Comparison of ENCODE assay signal across 34 cellular contexts in genomic region chr16:27506771-27507170, GRCh38.
"Had no signal": no experiment of that assay in that cellular context is flagged by ENCODE, and none has a peak within 500 bp of the region (broad histone marks: within the 10 kb centered on the region; RNA-seq: fewer than 3 reads in every experiment).

No MANE protein-coding gene starts in this region.

- H3K9me3 ChIP-seq: adrenal gland, body of pancreas, breast epithelium had no signal

- H3K4me1 ChIP-seq: adrenal gland, body of pancreas, breast epithelium had no signal

- DNase-seq: activated B cell treated with CpG ODN at 0.5 μM for 24 hours; activated CD4-positive, alpha-beta memory T cell treated with anti-CD3 and anti-CD28 coated beads for 36 hours; activated CD4-positive, alpha-beta T cell treated with anti-CD3 and anti-CD28 coated beads for 4 hours; activated CD4-positive, alpha-beta T cell treated with anti-CD3 and anti-CD28 coated beads, Interleukin-2, amount 10 ng/mL, durations not matched to agents 24 days and 14 days; activated CD4-positive, alpha-beta T cell treated with anti-CD3 and anti-CD28 coated beads, Interleukin-2, amount 50 U/mL, for 1 hour; activated CD4-positive, alpha-beta T cell treated with anti-CD3 and anti-CD28 coated beads, Interleukin-2, amount 50 U/mL, for 4 hours; activated CD4-positive, CD25-positive, alpha-beta regulatory T cell treated with anti-CD3 and anti-CD28 coated beads, Interleukin-2, amount 50 U/mL, for 72 hours; activated CD8-positive, alpha-beta memory T cell treated with anti-CD3 and anti-CD28 coated beads, Interleukin-2, amount 50 U/mL, for 4 hours; activated CD8-positive, alpha-beta T cell treated with anti-CD3 and anti-CD28 coated beads for 36 hours; activated effector memory CD4-positive, alpha-beta T cell treated with anti-CD3 and anti-CD28 coated beads, Interleukin-2, amount 50 U/mL, for 16 hours; activated gamma-delta T cell treated with Interleukin-2 at 50 U/mL for 16 hours; activated naive CD4-positive, alpha-beta T cell; activated naive CD4-positive, alpha-beta T cell treated with anti-CD3 and anti-CD28 coated beads for 36 hours; activated naive CD4-positive, alpha-beta T cell treated with anti-CD3 and anti-CD28 coated beads, Interleukin-2, amount 50 U/mL, for 16 hours; activated naive CD8-positive, alpha-beta T cell treated with anti-CD3 and anti-CD28 coated beads for 36 hours; activated T-cell treated with anti-CD3 and anti-CD28 coated beads for 4 hours; activated T-cell treated with anti-CD3 and anti-CD28 coated beads, Interleukin-2, amount 50 U/mL, for 1 hour; activated T-cell treated with anti-CD3 and anti-CD28 coated beads, Interleukin-2, amount 50 U/mL, for 4 hours; activated T-cell treated with anti-CD3 and anti-CD28 coated beads, Interleukin-2, amount 50 U/mL, for 72 hours; adrenal gland; amniotic stem cell; aorta; body of pancreas; brain microvascular endothelial cell; central memory CD4-positive, alpha-beta T cell; T-cell; T-helper 2 cell; T-helper 9 cell had no signal

- H3K27ac Mint-ChIP-seq: activated B cell treated with CpG ODN at 0.5 μM for 24 hours; activated CD4-positive, alpha-beta memory T cell treated with anti-CD3 and anti-CD28 coated beads for 36 hours; activated CD4-positive, alpha-beta T cell treated with anti-CD3 and anti-CD28 coated beads, Interleukin-2, amount 10 ng/mL, durations not matched to agents 24 days and 14 days; activated CD8-positive, alpha-beta T cell treated with anti-CD3 and anti-CD28 coated beads for 36 hours; activated naive CD4-positive, alpha-beta T cell treated with anti-CD3 and anti-CD28 coated beads for 36 hours; activated naive CD8-positive, alpha-beta T cell treated with anti-CD3 and anti-CD28 coated beads for 36 hours; activated T-cell treated with anti-CD3 and anti-CD28 coated beads, Interleukin-2, amount 50 U/mL, for 72 hours; activated T-helper 1 cell treated with anti-CD3 and anti-CD28 coated beads, Interleukin-12 subunit alpha, Interleukin-12 subunit beta, Interleukin-2, Interleukin-4 antibody, amounts not matched to agents 30 ng/mL and 10 ng/mL and 1 ng/mL, durations not matched to agents 14 hours and 24 hours and 36 hours; activated T-helper 17 cell treated with anti-CD3 and anti-CD28 coated beads, Interleukin-2, amount 50 U/mL, for 72 hours; T-cell; T-helper 2 cell treated with Interferon-gamma antibody and Interleukin-4, amounts not matched to agents 5 μg/mL and 100 μg/mL, for 36 hours had no signal

- H3K27me3 Mint-ChIP-seq: activated B cell treated with CpG ODN at 0.5 μM for 24 hours; activated CD4-positive, alpha-beta memory T cell treated with anti-CD3 and anti-CD28 coated beads for 36 hours; activated CD4-positive, alpha-beta T cell treated with anti-CD3 and anti-CD28 coated beads, Interleukin-2, amount 10 ng/mL, durations not matched to agents 24 days and 14 days; activated CD8-positive, alpha-beta T cell treated with anti-CD3 and anti-CD28 coated beads for 36 hours; activated naive CD8-positive, alpha-beta T cell treated with anti-CD3 and anti-CD28 coated beads for 36 hours; activated T-helper 17 cell treated with anti-CD3 and anti-CD28 coated beads, Interleukin-2, amount 50 U/mL, for 72 hours; T-cell had no signal

- H3K4me1 Mint-ChIP-seq: activated B cell treated with CpG ODN at 0.5 μM for 24 hours; activated CD4-positive, alpha-beta T cell treated with anti-CD3 and anti-CD28 coated beads, Interleukin-2, amount 10 ng/mL, durations not matched to agents 24 days and 14 days; activated naive CD8-positive, alpha-beta T cell treated with anti-CD3 and anti-CD28 coated beads for 36 hours; activated T-helper 17 cell treated with anti-CD3 and anti-CD28 coated beads, Interleukin-2, amount 50 U/mL, for 72 hours; T-cell had no signal

- H3K27me3 ChIP-seq: adrenal gland, body of pancreas, brain microvascular endothelial cell, breast epithelium had no signal

- H3K27ac ChIP-seq: adrenal gland, body of pancreas, brain microvascular endothelial cell, VCaP had no signal

- H3K4me3 Mint-ChIP-seq: activated B cell treated with CpG ODN at 0.5 μM for 24 hours; activated CD4-positive, alpha-beta memory T cell treated with anti-CD3 and anti-CD28 coated beads for 36 hours; activated CD4-positive, alpha-beta T cell treated with anti-CD3 and anti-CD28 coated beads, Interleukin-2, amount 10 ng/mL, durations not matched to agents 24 days and 14 days; activated CD8-positive, alpha-beta T cell treated with anti-CD3 and anti-CD28 coated beads for 36 hours; activated naive CD4-positive, alpha-beta T cell treated with anti-CD3 and anti-CD28 coated beads for 36 hours; activated naive CD8-positive, alpha-beta T cell treated with anti-CD3 and anti-CD28 coated beads for 36 hours; activated T-cell treated with anti-CD3 and anti-CD28 coated beads, Interleukin-2, amount 50 U/mL, for 4 hours; activated T-cell treated with anti-CD3 and anti-CD28 coated beads, Interleukin-2, amount 50 U/mL, for 72 hours; activated T-helper 1 cell treated with anti-CD3 and anti-CD28 coated beads, Interleukin-12 subunit alpha, Interleukin-12 subunit beta, Interleukin-2, Interleukin-4 antibody, amounts not matched to agents 30 ng/mL and 10 ng/mL and 1 ng/mL, durations not matched to agents 14 hours and 24 hours and 36 hours; activated T-helper 17 cell treated with anti-CD3 and anti-CD28 coated beads, Interleukin-2, amount 50 U/mL, for 72 hours; T-cell; T-helper 2 cell treated with Interferon-gamma antibody and Interleukin-4, amounts not matched to agents 5 μg/mL and 100 μg/mL, for 36 hours had no signal

- H3K9me3 Mint-ChIP-seq: activated B cell treated with CpG ODN at 0.5 μM for 24 hours; activated CD4-positive, alpha-beta memory T cell treated with anti-CD3 and anti-CD28 coated beads for 36 hours; activated CD4-positive, alpha-beta T cell treated with anti-CD3 and anti-CD28 coated beads, Interleukin-2, amount 10 ng/mL, durations not matched to agents 24 days and 14 days; activated CD8-positive, alpha-beta T cell treated with anti-CD3 and anti-CD28 coated beads for 36 hours; activated naive CD4-positive, alpha-beta T cell treated with anti-CD3 and anti-CD28 coated beads for 36 hours; activated naive CD4-positive, alpha-beta T cell treated with anti-CD3 and anti-CD28 coated beads, Interleukin-2, amount 50 U/mL, for 72 hours; activated naive CD8-positive, alpha-beta T cell treated with anti-CD3 and anti-CD28 coated beads for 36 hours; activated T-cell treated with anti-CD3 and anti-CD28 coated beads, Interleukin-2, amount 50 U/mL, for 4 hours; activated T-cell treated with anti-CD3 and anti-CD28 coated beads, Interleukin-2, amount 50 U/mL, for 72 hours; activated T-helper 1 cell treated with anti-CD3 and anti-CD28 coated beads, Interleukin-12 subunit alpha, Interleukin-12 subunit beta, Interleukin-2, Interleukin-4 antibody, amounts not matched to agents 30 ng/mL and 10 ng/mL and 1 ng/mL, durations not matched to agents 14 hours and 24 hours and 36 hours; activated T-helper 17 cell treated with anti-CD3 and anti-CD28 coated beads, Interleukin-2, amount 50 U/mL, for 72 hours; T-cell; T-helper 2 cell treated with Interferon-gamma antibody and Interleukin-4, amounts not matched to agents 5 μg/mL and 100 μg/mL, for 36 hours had no signal

- H3K4me3 ChIP-seq: adrenal gland, body of pancreas, breast epithelium had no signal

- ATAC-seq: activated CD8-positive, alpha-beta T cell treated with anti-CD3 and anti-CD28 coated beads for 36 hours; activated naive CD4-positive, alpha-beta T cell treated with anti-CD3 and anti-CD28 coated beads, Interleukin-2, amount 50 U/mL, for 72 hours; activated T-cell treated with anti-CD3 and anti-CD28 coated beads, Interleukin-2, amount 50 U/mL, for 4 hours; activated T-cell treated with anti-CD3 and anti-CD28 coated beads, Interleukin-2, amount 50 U/mL, for 72 hours; activated T-helper 17 cell treated with anti-CD3 and anti-CD28 coated beads, Interleukin-2, amount 50 U/mL, for 72 hours; body of pancreas; T-cell had no signal
